In the genomic region with DNA sequence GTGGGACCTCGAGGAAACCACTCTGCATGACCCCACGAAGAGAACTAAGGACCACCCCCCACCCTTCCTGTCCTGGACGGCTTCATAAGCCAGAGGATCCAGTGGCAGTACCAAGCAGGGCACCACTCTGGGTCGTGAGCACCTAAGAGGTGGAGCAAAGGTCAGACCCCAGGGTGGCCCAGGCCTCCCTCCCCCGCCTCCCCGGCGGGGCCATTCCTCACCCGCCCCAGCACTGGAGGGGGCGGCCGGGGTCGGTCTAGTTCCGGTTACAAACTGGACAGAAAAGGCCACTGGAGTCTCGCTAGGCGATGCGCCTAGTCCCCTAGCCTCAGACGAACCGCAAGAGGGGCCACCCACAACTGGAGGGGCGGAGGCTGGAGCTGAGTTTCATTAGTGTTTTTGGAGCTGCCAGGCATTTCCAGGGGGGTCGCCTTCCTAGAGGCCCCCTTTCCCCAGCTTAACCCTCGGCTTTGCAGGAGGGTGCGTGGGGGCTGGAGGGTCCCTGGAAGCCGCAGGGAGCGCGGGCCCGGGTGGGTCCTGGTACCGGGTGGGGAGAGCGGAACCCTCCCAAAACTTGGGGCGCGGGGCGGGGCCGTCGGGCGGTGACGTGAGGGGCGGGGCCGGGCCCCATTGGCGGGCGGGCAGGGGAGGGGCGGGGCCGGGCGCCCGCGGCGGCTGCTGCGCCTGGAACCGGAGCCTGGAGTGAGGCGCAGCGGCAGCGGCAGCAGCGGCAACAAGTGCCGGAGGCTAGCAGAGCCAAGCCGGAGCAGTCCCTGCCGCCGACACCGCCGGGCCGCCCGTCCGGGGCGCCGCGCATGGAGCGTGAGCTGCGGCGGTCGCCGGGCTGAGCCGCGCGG, we compare ENCODE assay signal across 1 cellular context.
TF ChIP-seq lines count a peak whose summit lies in the region.

A gene with protein sequence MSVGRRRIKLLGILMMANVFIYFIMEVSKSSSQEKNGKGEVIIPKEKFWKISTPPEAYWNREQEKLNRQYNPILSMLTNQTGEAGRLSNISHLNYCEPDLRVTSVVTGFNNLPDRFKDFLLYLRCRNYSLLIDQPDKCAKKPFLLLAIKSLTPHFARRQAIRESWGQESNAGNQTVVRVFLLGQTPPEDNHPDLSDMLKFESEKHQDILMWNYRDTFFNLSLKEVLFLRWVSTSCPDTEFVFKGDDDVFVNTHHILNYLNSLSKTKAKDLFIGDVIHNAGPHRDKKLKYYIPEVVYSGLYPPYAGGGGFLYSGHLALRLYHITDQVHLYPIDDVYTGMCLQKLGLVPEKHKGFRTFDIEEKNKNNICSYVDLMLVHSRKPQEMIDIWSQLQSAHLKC (plus strand): TSS at position 695 of the 857 bp plus-strand sequence. CDS start 26,106 bp downstream, outside the sequence.

TF ChIP-seq in K562, 482 proteins besides CTCF, POLR2A, EP300 and RAD21 (continued from another document and continues in another):
- TF ChIP-seq KAT7 (CRISPR knock-in tag; IDR thresholded peaks at IDR 0.05; ENCODE audit: borderline replicate concordance) (0 out of 2 replicates have a peak, but pooled peaks have one; percentile 35), ELF1 (tag; IDR thresholded peaks at IDR 0.05) (0 out of 2 replicates have a peak, but pooled peaks have one; percentile 44), HDAC1 (IDR thresholded peaks at IDR 0.05) (peak in 1 of 2 experiments; percentile 37; a peak in 1 of 4 replicates), SAP30 (IDR thresholded peaks at IDR 0.05; ENCODE audit: borderline replicate concordance, insufficient read depth, low read depth, low read length, poor library complexity, severe bottlenecking) (no peak), ZBTB8A (IDR thresholded peaks at IDR 0.05; ENCODE audit: partially characterized antibody) (no peak), RBM25 (IDR thresholded peaks at IDR 0.05; ENCODE audit: low read depth, low read length, severe bottlenecking) (peak; percentile 8), TEAD1 (CRISPR knock-in tag; IDR thresholded peaks at IDR 0.05) (peak in 1 of 2 experiments; percentile 22; a peak in 1 of 4 replicates), NRF1 (conservative IDR thresholded peaks at IDR 0.05 in 1 of 2, IDR thresholded peaks at IDR 0.05 in 1 of 2) (peak in 1 of 2 experiments; percentile 5; a peak in 2 of 4 replicates), ZNF431 (CRISPR knock-in tag; IDR thresholded peaks at IDR 0.05) (peak; percentile 21; the same call in 1 of the 2 replicates), PHF8 (IDR thresholded peaks at IDR 0.05; ENCODE audit: borderline replicate concordance, low read length) (peak; percentile 85; the same call in 1 of the 2 replicates), TBP (optimal IDR thresholded peaks at IDR 0.05; ENCODE audit: low read depth, low read length) (peak; percentile 86), POLR2B (IDR thresholded peaks at IDR 0.05; ENCODE audit: low read depth, partially characterized antibody) (peak; percentile 54), ZNF551 (CRISPR knock-in tag; IDR thresholded peaks at IDR 0.05) (no peak), KDM5B (IDR thresholded peaks at IDR 0.05; ENCODE audit: insufficient replicate concordance, low read depth, low read length) (peak; percentile 67), CCNT2 (IDR thresholded peaks at IDR 0.05; ENCODE audit: borderline replicate concordance, extremely low read depth, insufficient read length, low read depth, low read length) (peak; percentile 75), ESRRA (IDR thresholded peaks at IDR 0.05; ENCODE audit: borderline replicate concordance, low read depth) (peak; percentile 24; the same call in 1 of the 2 replicates), MIER1 (IDR thresholded peaks at IDR 0.05; ENCODE audit: low read depth) (peak; percentile 38; the same call in 1 of the 2 replicates), PURB (CRISPR knock-in tag; IDR thresholded peaks at IDR 0.05; ENCODE audit: low read depth) (0 out of 2 replicates have a peak, but pooled peaks have one; percentile 33), ZBTB7A (IDR thresholded peaks at IDR 0.05; ENCODE audit: borderline replicate concordance, control insufficient read depth, low read depth, low read length) (peak; percentile 84; the same call in 1 of the 2 replicates), NONO (IDR thresholded peaks at IDR 0.05; ENCODE audit: low read depth in 2 of 2, low read length in 1 of 2) (peak; percentile 63 to 82), GABPB1 (CRISPR knock-in tag; IDR thresholded peaks at IDR 0.05) (peak; percentile 24; the same call in 1 of the 2 replicates), EGR1 (conservative IDR thresholded peaks at IDR 0.05) (peak; percentile 72), KLF13 (tag; IDR thresholded peaks at IDR 0.05; ENCODE audit: borderline replicate concordance, low read depth) (peak; percentile 34; the same call in 1 of the 2 replicates), CBX1 (IDR thresholded peaks at IDR 0.05; ENCODE audit: low read depth) (peak; percentile 71; the same call in 1 of the 2 replicates), ARID1B (IDR thresholded peaks at IDR 0.05) (0 out of 2 replicates have a peak, but pooled peaks have one; percentile 10), HNRNPLL (IDR thresholded peaks at IDR 0.05; ENCODE audit: low read depth, low read length, poor library complexity, severe bottlenecking) (peak; percentile 62), GATAD2B (IDR thresholded peaks at IDR 0.05; ENCODE audit: borderline replicate concordance) (0 out of 2 replicates have a peak, but pooled peaks have one; percentile 48), HDAC2 (IDR thresholded peaks at IDR 0.05) (0 out of 2 replicates have a peak, but pooled peaks have one; percentile 44), POLR2AphosphoS5 (IDR thresholded peaks at IDR 0.05; ENCODE audit: control insufficient read depth, insufficient read depth, low read depth, low read length) (peak; percentile 61; the same call in 1 of the 2 replicates)
- TF ChIP-seq, protein P1, sequence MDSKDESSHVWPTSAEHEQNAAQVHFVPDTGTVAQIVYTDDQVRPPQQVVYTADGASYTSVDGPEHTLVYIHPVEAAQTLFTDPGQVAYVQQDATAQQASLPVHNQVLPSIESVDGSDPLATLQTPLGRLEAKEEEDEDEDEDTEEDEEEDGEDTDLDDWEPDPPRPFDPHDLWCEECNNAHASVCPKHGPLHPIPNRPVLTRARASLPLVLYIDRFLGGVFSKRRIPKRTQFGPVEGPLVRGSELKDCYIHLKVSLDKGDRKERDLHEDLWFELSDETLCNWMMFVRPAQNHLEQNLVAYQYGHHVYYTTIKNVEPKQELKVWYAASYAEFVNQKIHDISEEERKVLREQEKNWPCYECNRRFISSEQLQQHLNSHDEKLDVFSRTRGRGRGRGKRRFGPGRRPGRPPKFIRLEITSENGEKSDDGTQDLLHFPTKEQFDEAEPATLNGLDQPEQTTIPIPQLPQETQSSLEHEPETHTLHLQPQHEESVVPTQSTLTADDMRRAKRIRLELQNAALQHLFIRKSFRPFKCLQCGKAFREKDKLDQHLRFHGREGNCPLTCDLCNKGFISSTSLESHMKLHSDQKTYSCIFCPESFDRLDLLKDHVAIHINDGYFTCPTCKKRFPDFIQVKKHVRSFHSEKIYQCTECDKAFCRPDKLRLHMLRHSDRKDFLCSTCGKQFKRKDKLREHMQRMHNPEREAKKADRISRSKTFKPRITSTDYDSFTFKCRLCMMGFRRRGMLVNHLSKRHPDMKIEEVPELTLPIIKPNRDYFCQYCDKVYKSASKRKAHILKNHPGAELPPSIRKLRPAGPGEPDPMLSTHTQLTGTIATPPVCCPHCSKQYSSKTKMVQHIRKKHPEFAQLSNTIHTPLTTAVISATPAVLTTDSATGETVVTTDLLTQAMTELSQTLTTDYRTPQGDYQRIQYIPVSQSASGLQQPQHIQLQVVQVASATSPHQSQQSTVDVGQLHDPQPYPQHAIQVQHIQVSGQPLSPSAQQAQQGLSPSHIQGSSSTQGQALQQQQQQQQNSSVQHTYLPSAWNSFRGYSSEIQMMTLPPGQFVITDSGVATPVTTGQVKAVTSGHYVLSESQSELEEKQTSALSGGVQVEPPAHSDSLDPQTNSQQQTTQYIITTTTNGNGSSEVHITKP (IDR thresholded peaks at IDR 0.05; ENCODE audit: partially characterized antibody) = peak; percentile 49
- TF ChIP-seq, protein P2, sequence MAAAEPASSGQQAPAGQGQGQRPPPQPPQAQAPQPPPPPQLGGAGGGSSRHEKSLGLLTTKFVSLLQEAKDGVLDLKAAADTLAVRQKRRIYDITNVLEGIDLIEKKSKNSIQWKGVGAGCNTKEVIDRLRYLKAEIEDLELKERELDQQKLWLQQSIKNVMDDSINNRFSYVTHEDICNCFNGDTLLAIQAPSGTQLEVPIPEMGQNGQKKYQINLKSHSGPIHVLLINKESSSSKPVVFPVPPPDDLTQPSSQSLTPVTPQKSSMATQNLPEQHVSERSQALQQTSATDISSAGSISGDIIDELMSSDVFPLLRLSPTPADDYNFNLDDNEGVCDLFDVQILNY (CRISPR knock-in tag; IDR thresholded peaks at IDR 0.05) = peak; percentile 72; the same call in 1 of the 2 replicates
- TF ChIP-seq, protein P3, sequence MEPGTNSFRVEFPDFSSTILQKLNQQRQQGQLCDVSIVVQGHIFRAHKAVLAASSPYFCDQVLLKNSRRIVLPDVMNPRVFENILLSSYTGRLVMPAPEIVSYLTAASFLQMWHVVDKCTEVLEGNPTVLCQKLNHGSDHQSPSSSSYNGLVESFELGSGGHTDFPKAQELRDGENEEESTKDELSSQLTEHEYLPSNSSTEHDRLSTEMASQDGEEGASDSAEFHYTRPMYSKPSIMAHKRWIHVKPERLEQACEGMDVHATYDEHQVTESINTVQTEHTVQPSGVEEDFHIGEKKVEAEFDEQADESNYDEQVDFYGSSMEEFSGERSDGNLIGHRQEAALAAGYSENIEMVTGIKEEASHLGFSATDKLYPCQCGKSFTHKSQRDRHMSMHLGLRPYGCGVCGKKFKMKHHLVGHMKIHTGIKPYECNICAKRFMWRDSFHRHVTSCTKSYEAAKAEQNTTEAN (CRISPR knock-in tag; IDR thresholded peaks at IDR 0.05) = no peak
- TF ChIP-seq, protein P4, sequence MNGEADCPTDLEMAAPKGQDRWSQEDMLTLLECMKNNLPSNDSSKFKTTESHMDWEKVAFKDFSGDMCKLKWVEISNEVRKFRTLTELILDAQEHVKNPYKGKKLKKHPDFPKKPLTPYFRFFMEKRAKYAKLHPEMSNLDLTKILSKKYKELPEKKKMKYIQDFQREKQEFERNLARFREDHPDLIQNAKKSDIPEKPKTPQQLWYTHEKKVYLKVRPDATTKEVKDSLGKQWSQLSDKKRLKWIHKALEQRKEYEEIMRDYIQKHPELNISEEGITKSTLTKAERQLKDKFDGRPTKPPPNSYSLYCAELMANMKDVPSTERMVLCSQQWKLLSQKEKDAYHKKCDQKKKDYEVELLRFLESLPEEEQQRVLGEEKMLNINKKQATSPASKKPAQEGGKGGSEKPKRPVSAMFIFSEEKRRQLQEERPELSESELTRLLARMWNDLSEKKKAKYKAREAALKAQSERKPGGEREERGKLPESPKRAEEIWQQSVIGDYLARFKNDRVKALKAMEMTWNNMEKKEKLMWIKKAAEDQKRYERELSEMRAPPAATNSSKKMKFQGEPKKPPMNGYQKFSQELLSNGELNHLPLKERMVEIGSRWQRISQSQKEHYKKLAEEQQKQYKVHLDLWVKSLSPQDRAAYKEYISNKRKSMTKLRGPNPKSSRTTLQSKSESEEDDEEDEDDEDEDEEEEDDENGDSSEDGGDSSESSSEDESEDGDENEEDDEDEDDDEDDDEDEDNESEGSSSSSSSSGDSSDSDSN (IDR thresholded peaks at IDR 0.05; ENCODE audit: borderline replicate concordance in 1 of 2, low read depth in 2 of 2, low read length in 2 of 2) = peak in 1 of 2 experiments; percentile 95; a peak in 3 of 4 replicates
- TF ChIP-seq, protein P5, sequence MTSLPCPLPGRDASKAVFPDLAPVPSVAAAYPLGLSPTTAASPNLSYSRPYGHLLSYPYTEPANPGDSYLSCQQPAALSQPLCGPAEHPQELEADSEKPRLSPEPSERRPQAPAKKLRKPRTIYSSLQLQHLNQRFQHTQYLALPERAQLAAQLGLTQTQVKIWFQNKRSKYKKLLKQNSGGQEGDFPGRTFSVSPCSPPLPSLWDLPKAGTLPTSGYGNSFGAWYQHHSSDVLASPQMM (CRISPR knock-in tag; IDR thresholded peaks at IDR 0.05) = no peak
- TF ChIP-seq, protein P6, sequence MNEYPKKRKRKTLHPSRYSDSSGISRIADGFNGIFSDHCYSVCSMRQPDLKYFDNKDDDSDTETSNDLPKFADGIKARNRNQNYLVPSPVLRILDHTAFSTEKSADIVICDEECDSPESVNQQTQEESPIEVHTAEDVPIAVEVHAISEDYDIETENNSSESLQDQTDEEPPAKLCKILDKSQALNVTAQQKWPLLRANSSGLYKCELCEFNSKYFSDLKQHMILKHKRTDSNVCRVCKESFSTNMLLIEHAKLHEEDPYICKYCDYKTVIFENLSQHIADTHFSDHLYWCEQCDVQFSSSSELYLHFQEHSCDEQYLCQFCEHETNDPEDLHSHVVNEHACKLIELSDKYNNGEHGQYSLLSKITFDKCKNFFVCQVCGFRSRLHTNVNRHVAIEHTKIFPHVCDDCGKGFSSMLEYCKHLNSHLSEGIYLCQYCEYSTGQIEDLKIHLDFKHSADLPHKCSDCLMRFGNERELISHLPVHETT (CRISPR knock-in tag; conservative IDR thresholded peaks at IDR 0.05 in 1 of 2, IDR thresholded peaks at IDR 0.05 in 1 of 2) = no peak
- TF ChIP-seq, protein P7, sequence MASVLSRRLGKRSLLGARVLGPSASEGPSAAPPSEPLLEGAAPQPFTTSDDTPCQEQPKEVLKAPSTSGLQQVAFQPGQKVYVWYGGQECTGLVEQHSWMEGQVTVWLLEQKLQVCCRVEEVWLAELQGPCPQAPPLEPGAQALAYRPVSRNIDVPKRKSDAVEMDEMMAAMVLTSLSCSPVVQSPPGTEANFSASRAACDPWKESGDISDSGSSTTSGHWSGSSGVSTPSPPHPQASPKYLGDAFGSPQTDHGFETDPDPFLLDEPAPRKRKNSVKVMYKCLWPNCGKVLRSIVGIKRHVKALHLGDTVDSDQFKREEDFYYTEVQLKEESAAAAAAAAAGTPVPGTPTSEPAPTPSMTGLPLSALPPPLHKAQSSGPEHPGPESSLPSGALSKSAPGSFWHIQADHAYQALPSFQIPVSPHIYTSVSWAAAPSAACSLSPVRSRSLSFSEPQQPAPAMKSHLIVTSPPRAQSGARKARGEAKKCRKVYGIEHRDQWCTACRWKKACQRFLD (CRISPR knock-in tag; IDR thresholded peaks at IDR 0.05) = peak; percentile 27; the same call in 1 of the 2 replicates
- TF ChIP-seq, protein P8, sequence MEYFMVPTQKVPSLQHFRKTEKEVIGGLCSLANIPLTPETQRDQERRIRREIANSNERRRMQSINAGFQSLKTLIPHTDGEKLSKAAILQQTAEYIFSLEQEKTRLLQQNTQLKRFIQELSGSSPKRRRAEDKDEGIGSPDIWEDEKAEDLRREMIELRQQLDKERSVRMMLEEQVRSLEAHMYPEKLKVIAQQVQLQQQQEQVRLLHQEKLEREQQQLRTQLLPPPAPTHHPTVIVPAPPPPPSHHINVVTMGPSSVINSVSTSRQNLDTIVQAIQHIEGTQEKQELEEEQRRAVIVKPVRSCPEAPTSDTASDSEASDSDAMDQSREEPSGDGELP (CRISPR knock-in tag; IDR thresholded peaks at IDR 0.05; ENCODE audit: borderline replicate concordance) = peak; percentile 44; the same call in 1 of the 2 replicates
- TF ChIP-seq, protein P9, sequence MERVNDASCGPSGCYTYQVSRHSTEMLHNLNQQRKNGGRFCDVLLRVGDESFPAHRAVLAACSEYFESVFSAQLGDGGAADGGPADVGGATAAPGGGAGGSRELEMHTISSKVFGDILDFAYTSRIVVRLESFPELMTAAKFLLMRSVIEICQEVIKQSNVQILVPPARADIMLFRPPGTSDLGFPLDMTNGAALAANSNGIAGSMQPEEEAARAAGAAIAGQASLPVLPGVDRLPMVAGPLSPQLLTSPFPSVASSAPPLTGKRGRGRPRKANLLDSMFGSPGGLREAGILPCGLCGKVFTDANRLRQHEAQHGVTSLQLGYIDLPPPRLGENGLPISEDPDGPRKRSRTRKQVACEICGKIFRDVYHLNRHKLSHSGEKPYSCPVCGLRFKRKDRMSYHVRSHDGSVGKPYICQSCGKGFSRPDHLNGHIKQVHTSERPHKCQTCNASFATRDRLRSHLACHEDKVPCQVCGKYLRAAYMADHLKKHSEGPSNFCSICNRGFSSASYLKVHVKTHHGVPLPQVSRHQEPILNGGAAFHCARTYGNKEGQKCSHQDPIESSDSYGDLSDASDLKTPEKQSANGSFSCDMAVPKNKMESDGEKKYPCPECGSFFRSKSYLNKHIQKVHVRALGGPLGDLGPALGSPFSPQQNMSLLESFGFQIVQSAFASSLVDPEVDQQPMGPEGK (CRISPR knock-in tag; IDR thresholded peaks at IDR 0.05; ENCODE audit: borderline replicate concordance) = no peak
